Comparison of ENCODE assay signal across 19 cellular contexts in genomic region chr7:115976651-115977050, GRCh38. TPM values are rescaled to one million over a fixed set of nuclear protein-coding genes. Genes with fewer than 3 reads are reported as not detected.
A peak's percentile ranks its signal among the peaks of the same experiment; 100 is the strongest.
DNase-seq lines count a peak whose midpoint lies in the region; ATAC-seq and TF ChIP-seq lines count a peak whose summit lies in the region.
"Had no signal": no experiment of that assay in that cellular context is flagged by ENCODE, and none has a peak within 500 bp of the region (broad histone marks: within the 10 kb centered on the region; RNA-seq: fewer than 3 reads in every experiment).

No MANE protein-coding gene starts in this region.

- H3K4me3 ChIP-seq in HEK293 (ENCODE audit: low read depth, low read length) (no peak overlapping the region), adipocyte (ENCODE audit: low read length) (no peak overlapping the region), uterus (no peak overlapping the region)
- H3K4me3 ChIP-seq: A549 had no signal

- CTCF ChIA-PET in HEK293 (lab: Yijun Ruan, JAX): no interaction called here

- H3K36me3 ChIP-seq in HEK293 (ENCODE audit: control insufficient read depth in 2 of 2, insufficient read depth in 1 of 2, low read length in 2 of 2): no peaks in the 10 kb centered on the region
- H3K36me3 ChIP-seq in adipocyte (ENCODE audit: control insufficient read depth, insufficient read depth, low read length, severe bottlenecking): no peaks in the 10 kb centered on the region
- no peaks in the 10 kb centered on the region for H3K36me3 ChIP-seq in uterus

- intact Hi-C loops in uterus (cut with DNase I; ENCODE audit: low total_unique reads): no loop called here

- H3K9ac ChIP-seq in adipocyte (ENCODE audit: low read length): no peak overlapping the region

- DNase-seq in adipocyte (ENCODE audit: low read depth): peak; percentile 34
- peak; percentile 47 for DNase-seq in fibroblast of gingiva (ENCODE audit: low read depth)
- peak; percentile 10 for DNase-seq in kidney tubule cell (ENCODE audit: low spot score)
- no peak for DNase-seq in uterus
- DNase-seq: AML-193; CD4-positive, alpha-beta T cell; DMS153; DMS79; GDM1; GOT3; H7; KBM-7 had no signal

- no peak overlapping the region for H3K27ac ChIP-seq in HEK293 (ENCODE audit: extremely low read depth, low read depth, low read length)
- H3K27ac ChIP-seq in uterus: no peak overlapping the region
- H3K27ac ChIP-seq: A549, C4-2B had no signal

- H3K4me1 ChIP-seq in HEK293 (ENCODE audit: control insufficient read depth, insufficient read depth, low read length) (no peaks in the 10 kb centered on the region), adipocyte (ENCODE audit: control insufficient read depth, insufficient read depth, low read length) (no peaks in the 10 kb centered on the region), uterus (no peaks in the 10 kb centered on the region)
- H3K4me1 ChIP-seq: A549 had no signal

- no peak for ATAC-seq in GM18861 (IDR thresholded peaks at IDR 0.05; ENCODE audit: unreplicated experiment)
- no peak for ATAC-seq in HG02571 (IDR thresholded peaks at IDR 0.05; ENCODE audit: unreplicated experiment)
- no peak for ATAC-seq in HG03439 (IDR thresholded peaks at IDR 0.05; ENCODE audit: unreplicated experiment)
- ATAC-seq: A549, HCT116 had no signal

- TF ChIP-seq CTCF in HEK293 (tag by site-specific recombination; IDR thresholded peaks at IDR 0.05) (no peak), uterus (IDR thresholded peaks at IDR 0.05) (no peak)

- POLR2A ChIA-PET in HEK293 (lab: Yijun Ruan, JAX): no interaction called here

- H3K27me3 ChIP-seq in adipocyte (replicated peaks; ENCODE audit: control insufficient read depth, insufficient read depth, low read length): no peaks in the 10 kb centered on the region
- no peaks in the 10 kb centered on the region for H3K27me3 ChIP-seq in uterus

- no peak for TF ChIP-seq POLR2A in uterus (IDR thresholded peaks at IDR 0.05)

- H3K9me3 ChIP-seq in HEK293 (ENCODE audit: control insufficient read depth, insufficient read depth, low read depth, low read length) (no peaks in the 10 kb centered on the region), adipocyte (ENCODE audit: control insufficient read depth, low read length) (no peaks in the 10 kb centered on the region), uterus (no peaks in the 10 kb centered on the region)
- H3K9me3 ChIP-seq: A549 had no signal

TF ChIP-seq in HEK293, 187 proteins besides CTCF, POLR2A, EP300 and RAD21:
- TF ChIP-seq ZNF555 (tag by site-specific recombination; conservative IDR thresholded peaks at IDR 0.05): 0 out of 2 replicates have a peak, but pooled peaks have one; percentile 2
- no peak for TF ChIP-seq YY1 (tag by site-specific recombination; IDR thresholded peaks at IDR 0.05)

RNA-seq across cellular contexts. Expression of gene TFEC, which starts 53.9 kb away (rescaled TPM):
- 1 to 10 TPM in 2 of 4 donors, under 1 TPM in 2; 0.51 to 4.4 (median 1.8) TPM for total RNA-seq in uterus
- total RNA-seq: CD4-positive, alpha-beta T cell; H7 had no signal

Comparison
In these comparisons a context has a peak if more than half of its experiments do, and no peak if none do; other contexts are left out.
1. DNase-seq: peak in adipocyte (single experiment), fibroblast of gingiva (single experiment) and kidney tubule cell (single experiment); none in uterus (0 of 2).